20 cellular contexts compared by ENCODE assay signal in genomic region chr18:31688601-31689000, GRCh38.
"Had no signal": no experiment of that assay in that cellular context is flagged by ENCODE, and none has a peak within 500 bp of the region (broad histone marks: within the 10 kb centered on the region; RNA-seq: fewer than 3 reads in every experiment).

No MANE protein-coding gene starts in this region.

- DNase-seq: effector CD4-positive, alpha-beta T cell; endodermal cell; foreskin melanocyte; heart left ventricle; hippocampal formation; left colon; mucosa of descending colon; naive thymus-derived CD8-positive, alpha-beta T cell; posterior cingulate gyrus; sigmoid colon; stimulated activated CD4-positive, alpha-beta T cell treated with anti-CD3 and anti-CD28 coated beads, Interleukin-12 subunit alpha, Interleukin-12 subunit beta, amount 100 ng/mL, for 4 hours; stimulated activated naive CD4-positive, alpha-beta T cell; stomach; substantia nigra; transverse colon had no signal

- H3K9me3 ChIP-seq: heart left ventricle, mucosa of descending colon, neutrophil, sigmoid colon, stomach, thoracic aorta, transverse colon had no signal

- H3K4me3 ChIP-seq: coronary artery, heart left ventricle, mucosa of descending colon, sigmoid colon, skin epidermis, stomach, thoracic aorta, transverse colon had no signal

- H3K36me3 ChIP-seq: heart left ventricle, neutrophil, sigmoid colon, stomach, thoracic aorta, transverse colon had no signal

- H3K27me3 ChIP-seq: heart left ventricle, sigmoid colon, stomach, transverse colon had no signal

- H3K27ac ChIP-seq: coronary artery, heart left ventricle, neutrophil, sigmoid colon, skin epidermis, stomach, thoracic aorta, transverse colon had no signal

- ATAC-seq: heart left ventricle; left colon; mucosa of descending colon; naive thymus-derived CD8-positive, alpha-beta T cell had no signal

- FAIRE-seq: endothelial cell of umbilical vein had no signal
